In the genomic region with DNA sequence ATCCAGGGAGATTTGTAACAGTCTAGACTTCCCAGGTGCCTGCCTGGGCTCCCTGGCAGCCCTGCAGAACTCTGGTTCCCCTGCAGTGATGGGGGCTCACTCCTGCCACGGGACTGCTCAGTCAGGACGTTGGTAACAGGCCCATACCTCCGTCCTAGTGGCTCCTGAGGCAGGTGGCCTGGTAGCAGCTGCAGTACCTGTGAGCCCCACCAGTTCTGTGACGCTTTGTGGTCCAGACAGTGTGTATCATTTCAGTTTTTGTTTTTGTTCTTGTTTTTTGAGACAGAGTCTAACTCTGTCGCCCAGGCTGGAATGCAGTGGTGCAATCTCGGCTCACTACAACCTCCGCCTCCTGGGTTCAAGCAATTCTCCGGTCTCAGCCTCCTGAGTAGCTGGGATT, we compare ENCODE assay signal across 19 cellular contexts. TPM values are rescaled to one million over a fixed set of nuclear protein-coding genes. Genes with fewer than 3 reads are reported as not detected.
DNase-seq lines count a peak whose midpoint lies in the region; ATAC-seq lines count a peak whose summit lies in the region.
"Had no signal": no experiment of that assay in that cellular context is flagged by ENCODE, and none has a peak within 500 bp of the region (broad histone marks: within the 10 kb centered on the region; RNA-seq: fewer than 3 reads in every experiment).

No MANE protein-coding gene starts in this region.

- CTCF ChIA-PET in activated naive CD4-positive, alpha-beta T cell treated with anti-CD3 and anti-CD28 coated beads, Interleukin-2, amount 10 ng/mL, durations not matched to agents 7 days and 5 days (lab: Charles Lee) = interaction anchor here (1.1 to 6.6 kb wide), 3 partner anchors 15 to 114 kb away, joined by 3 to 87 read pairs (median 7); no protein-coding TSS in a partner anchor

- H3K27ac ChIP-seq in layer of hippocampus (ENCODE audit: low read depth, low read length) = peak overlapping the region; percentile 35
- H3K27ac ChIP-seq in temporal lobe (ENCODE audit: low read depth, low read length) = peak overlapping the region; percentile 45
- H3K27ac ChIP-seq: BLaER1 treated with 17β-estradiol and CSF1 and Interleukin-3, amounts not matched to agents 10 nM and 100 nM; SJSA1 had no signal

- H3K27me3 Mint-ChIP-seq in activated naive CD4-positive, alpha-beta T cell treated with anti-CD3 and anti-CD28 coated beads, Interleukin-2, amount 10 ng/mL, durations not matched to agents 7 days and 5 days = no peaks in the 10 kb centered on the region
- no peaks in the 10 kb centered on the region for H3K27me3 Mint-ChIP-seq in T-helper 17 cell
- H3K27me3 Mint-ChIP-seq: CD8-positive, alpha-beta memory T cell had no signal

- peaks cover 15% of the 10 kb centered on the region for H3K36me3 Mint-ChIP-seq in activated naive CD4-positive, alpha-beta T cell treated with anti-CD3 and anti-CD28 coated beads, Interleukin-2, amount 10 ng/mL, durations not matched to agents 7 days and 5 days
- no peaks in the 10 kb centered on the region for H3K36me3 Mint-ChIP-seq in T-helper 17 cell (ENCODE audit: low read depth)

- DNase-seq in activated naive CD4-positive, alpha-beta T cell treated with anti-CD3 and anti-CD28 coated beads, Interleukin-2, amount 10 ng/mL, durations not matched to agents 7 days and 5 days = no peak
- no peak for DNase-seq in activated naive CD4-positive, alpha-beta T cell treated with anti-CD3 and anti-CD28 coated beads, Interleukin-2, amount 50 U/mL, for 16 hours
- DNase-seq in T-helper 17 cell (no peak), NAMALWA (ENCODE audit: low spot score) (no peak)
- DNase-seq: 8988T; CD8-positive, alpha-beta memory T cell; DMS79 treated with DMSO at 0.1 percent for 48 hours; NCI-H1417 treated with DMSO at 0.1 percent for 48 hours; NCI-H1930; NCI-H2171; NCI-H446 treated with DMSO at 0.1 percent for 48 hours; NCI-H748 treated with DMSO at 0.1 percent for 48 hours; PC-9 had no signal

- no peaks in the 10 kb centered on the region for H3K9me3 ChIP-seq in T-helper 17 cell (ENCODE audit: control insufficient read depth, low read length, poor library complexity, severe bottlenecking)
- H3K9me3 ChIP-seq: BLaER1 treated with 17β-estradiol and CSF1 and Interleukin-3, amounts not matched to agents 10 nM and 100 nM; SJSA1 had no signal

- ATAC-seq in T-helper 17 cell = peak; percentile 18
- no peak for ATAC-seq in GM21423 (IDR thresholded peaks at IDR 0.05; ENCODE audit: unreplicated experiment)
- ATAC-seq in HG02623 (IDR thresholded peaks at IDR 0.05; ENCODE audit: unreplicated experiment) = no peak

- peak overlapping the region; percentile 5 for H3K27ac Mint-ChIP-seq in activated naive CD4-positive, alpha-beta T cell treated with anti-CD3 and anti-CD28 coated beads, Interleukin-2, amount 10 ng/mL, durations not matched to agents 7 days and 5 days
- peak overlapping the region; percentile 37 for H3K27ac Mint-ChIP-seq in T-helper 17 cell

- no peaks in the 10 kb centered on the region for H3K27me3 ChIP-seq in layer of hippocampus (ENCODE audit: control insufficient read depth, insufficient read depth, low read length)
- H3K27me3 ChIP-seq: BLaER1 treated with 17β-estradiol and CSF1 and Interleukin-3, amounts not matched to agents 10 nM and 100 nM; SJSA1 had no signal

- no peak overlapping the region for H3K4me3 Mint-ChIP-seq in activated naive CD4-positive, alpha-beta T cell treated with anti-CD3 and anti-CD28 coated beads, Interleukin-2, amount 10 ng/mL, durations not matched to agents 7 days and 5 days
- H3K4me3 Mint-ChIP-seq in T-helper 17 cell = no peak overlapping the region
- H3K4me3 Mint-ChIP-seq: CD8-positive, alpha-beta memory T cell had no signal

- H3K9me3 Mint-ChIP-seq in activated naive CD4-positive, alpha-beta T cell treated with anti-CD3 and anti-CD28 coated beads, Interleukin-2, amount 10 ng/mL, durations not matched to agents 7 days and 5 days = no peaks in the 10 kb centered on the region
- H3K9me3 Mint-ChIP-seq: CD8-positive, alpha-beta memory T cell had no signal

- no peaks in the 10 kb centered on the region for H3K4me1 Mint-ChIP-seq in activated naive CD4-positive, alpha-beta T cell treated with anti-CD3 and anti-CD28 coated beads, Interleukin-2, amount 10 ng/mL, durations not matched to agents 7 days and 5 days
- H3K4me1 Mint-ChIP-seq in T-helper 17 cell = peaks cover 3% of the 10 kb centered on the region
- H3K4me1 Mint-ChIP-seq: CD8-positive, alpha-beta memory T cell had no signal

RNA-seq across cellular contexts. Expression of a gene that starts 27.8 kb away (rescaled TPM):
- 10 to 100 TPM; 11.2 to 19.5 TPM for total RNA-seq in T-helper 17 cell
- total RNA-seq in temporal lobe = 20.4 TPM

RNA-seq across cellular contexts. Expression of a gene that starts 44.3 kb away (rescaled TPM):
- total RNA-seq in T-helper 17 cell = not detected
- total RNA-seq in temporal lobe = 11.8 TPM
- total RNA-seq: CD8-positive, alpha-beta memory T cell; SJSA1 had no signal

RNA-seq across cellular contexts. Expression of a gene that starts 47.5 kb away (rescaled TPM):
- total RNA-seq in T-helper 17 cell (10 to 100 TPM; 77.2 to 81.9 TPM), temporal lobe (72.5 TPM)

RNA-seq across cellular contexts. Expression of a gene that starts 48.0 kb away (rescaled TPM):
- total RNA-seq in T-helper 17 cell (10 to 100 TPM; 31.7 to 39.6 TPM), temporal lobe (25.6 TPM)

Comparison
In these comparisons a context has a peak if more than half of its experiments do, and no peak if none do; other contexts are left out.
1. RNA of a gene that starts 44.3 kb away (total RNA-seq): 11.8 TPM in temporal lobe (single experiment); not detected in T-helper 17 cell; every median in the first group is over 10 times any median in the second.